ENCODE assay signal across 21 cellular contexts in genomic region chr6:44110005-44110681, GRCh38. TPM values are rescaled to one million over a fixed set of nuclear protein-coding genes. Genes with fewer than 3 reads are reported as not detected.
DNase-seq lines count a peak whose midpoint lies in the region; ATAC-seq and TF ChIP-seq lines count a peak whose summit lies in the region.
"Had no signal": no experiment of that assay in that cellular context is flagged by ENCODE, and none has a peak within 500 bp of the region (broad histone marks: within the 10 kb centered on the region; RNA-seq: fewer than 3 reads in every experiment).

No MANE protein-coding gene starts in this region.

- H3K4me3 Mint-ChIP-seq in activated CD8-positive, alpha-beta memory T cell treated with anti-CD3 and anti-CD28 coated beads, Interleukin-2, amount 10 ng/mL, durations not matched to agents 7 days and 5 days = no peak overlapping the region
- H3K4me3 Mint-ChIP-seq in activated T-helper 17 cell treated with anti-CD3 and anti-CD28 coated beads, Interleukin-2, amount 50 U/mL, for 72 hours = no peak overlapping the region
- H3K4me3 Mint-ChIP-seq: stimulated activated naive CD8-positive, alpha-beta T cell treated with anti-CD3 and anti-CD28 coated beads, Interleukin-15, Interleukin-2, amounts not matched to agents 100 ng/mL and 50 ng/mL, for 24 hours had no signal

- TF ChIP-seq POLR2A in gastrocnemius medialis (IDR thresholded peaks at IDR 0.05) = peak; percentile 45 to 65

- peaks cover 0 to 26% of the 10 kb centered on the region in 2 donors for H3K36me3 ChIP-seq in gastrocnemius medialis

- CTCF ChIA-PET in activated CD8-positive, alpha-beta memory T cell treated with anti-CD3 and anti-CD28 coated beads, Interleukin-2, amount 10 ng/mL, durations not matched to agents 7 days and 5 days (lab: Charles Lee) = interaction anchor here (1.6 to 2.4 kb wide), 3 partner anchors 12 to 41 kb away, joined by 6 to 13 read pairs (median 8); no protein-coding TSS in a partner anchor

- intact Hi-C loops in gastrocnemius medialis (cut with DNase I; ENCODE audit: low total_unique reads) = loop anchor here (1.0 kb wide), 1 partner anchor 17 kb away; the partner anchor contains the start of genes MRPL14 and TMEM63B

- in situ Hi-C loops in gastrocnemius medialis (cut with MboI; ENCODE audit: low sequenced_read_pairs in 4 of 4) = loop anchor here in 1 of 4 donors (25.0 kb wide), 1 partner anchor 127 kb away; the partner anchor contains the start of gene HSP90AB1

- H3K36me3 Mint-ChIP-seq in activated CD8-positive, alpha-beta memory T cell treated with anti-CD3 and anti-CD28 coated beads, Interleukin-2, amount 10 ng/mL, durations not matched to agents 7 days and 5 days = peaks cover 10% of the 10 kb centered on the region
- H3K36me3 Mint-ChIP-seq in activated T-helper 17 cell treated with anti-CD3 and anti-CD28 coated beads, Interleukin-2, amount 50 U/mL, for 72 hours (ENCODE audit: low read depth) = peaks cover 94% of the 10 kb centered on the region

- peak overlapping the region; percentile 31 for H3K27ac Mint-ChIP-seq in activated CD8-positive, alpha-beta memory T cell treated with anti-CD3 and anti-CD28 coated beads, Interleukin-2, amount 10 ng/mL, durations not matched to agents 7 days and 5 days
- H3K27ac Mint-ChIP-seq in activated T-helper 17 cell treated with anti-CD3 and anti-CD28 coated beads, Interleukin-2, amount 50 U/mL, for 72 hours = peak overlapping the region; percentile 32
- H3K27ac Mint-ChIP-seq: stimulated activated naive CD8-positive, alpha-beta T cell treated with anti-CD3 and anti-CD28 coated beads, Interleukin-15, Interleukin-2, amounts not matched to agents 100 ng/mL and 50 ng/mL, for 24 hours had no signal

- no peak for ATAC-seq in activated CD8-positive, alpha-beta memory T cell treated with anti-CD3 and anti-CD28 coated beads, Interleukin-2, amount 10 ng/mL, durations not matched to agents 7 days and 5 days
- no peak for ATAC-seq in activated T-helper 17 cell treated with anti-CD3 and anti-CD28 coated beads, Interleukin-2, amount 50 U/mL, for 72 hours (replicated peaks)
- ATAC-seq in left lobe of liver (peak; percentile 46), gastrocnemius medialis (peak; percentile 84)
- ATAC-seq: left lung, Panc1, SK-N-SH treated with all-trans-retinoic acid at 6 μM for 48 hours had no signal

- peak overlapping the region; percentile 88 to 100 (median 95) for H3K27ac ChIP-seq in gastrocnemius medialis
- H3K27ac ChIP-seq: C4-2B had no signal

- TF ChIP-seq CTCF in gastrocnemius medialis (IDR thresholded peaks at IDR 0.05 in 4 of 5, conservative IDR thresholded peaks at IDR 0.05 in 1 of 5) = no peak

- no peaks in the 10 kb centered on the region for H3K27me3 Mint-ChIP-seq in activated CD8-positive, alpha-beta memory T cell treated with anti-CD3 and anti-CD28 coated beads, Interleukin-2, amount 10 ng/mL, durations not matched to agents 7 days and 5 days
- no peaks in the 10 kb centered on the region for H3K27me3 Mint-ChIP-seq in activated T-helper 17 cell treated with anti-CD3 and anti-CD28 coated beads, Interleukin-2, amount 50 U/mL, for 72 hours
- H3K27me3 Mint-ChIP-seq: stimulated activated naive CD8-positive, alpha-beta T cell treated with anti-CD3 and anti-CD28 coated beads, Interleukin-15, Interleukin-2, amounts not matched to agents 100 ng/mL and 50 ng/mL, for 24 hours had no signal

- H3K9me3 ChIP-seq in gastrocnemius medialis = no peaks in the 10 kb centered on the region
- H3K9me3 ChIP-seq: left lung had no signal

- H3K4me1 Mint-ChIP-seq in activated CD8-positive, alpha-beta memory T cell treated with anti-CD3 and anti-CD28 coated beads, Interleukin-2, amount 10 ng/mL, durations not matched to agents 7 days and 5 days = peaks cover 15% of the 10 kb centered on the region
- peaks cover 13% of the 10 kb centered on the region for H3K4me1 Mint-ChIP-seq in activated T-helper 17 cell treated with anti-CD3 and anti-CD28 coated beads, Interleukin-2, amount 50 U/mL, for 72 hours

- H3K9me3 Mint-ChIP-seq in activated CD8-positive, alpha-beta memory T cell treated with anti-CD3 and anti-CD28 coated beads, Interleukin-2, amount 10 ng/mL, durations not matched to agents 7 days and 5 days (ENCODE audit: low read depth) = no peaks in the 10 kb centered on the region
- no peaks in the 10 kb centered on the region for H3K9me3 Mint-ChIP-seq in activated T-helper 17 cell treated with anti-CD3 and anti-CD28 coated beads, Interleukin-2, amount 50 U/mL, for 72 hours
- H3K9me3 Mint-ChIP-seq: stimulated activated naive CD8-positive, alpha-beta T cell treated with anti-CD3 and anti-CD28 coated beads, Interleukin-15, Interleukin-2, amounts not matched to agents 100 ng/mL and 50 ng/mL, for 24 hours had no signal

- H3K4me1 ChIP-seq in gastrocnemius medialis = peaks cover 75 to 82% of the 10 kb centered on the region in 2 donors

- DNase-seq in activated CD8-positive, alpha-beta memory T cell treated with anti-CD3 and anti-CD28 coated beads, Interleukin-2, amount 10 ng/mL, durations not matched to agents 7 days and 5 days = no peak
- no peak for DNase-seq in activated CD8-positive, alpha-beta memory T cell treated with anti-CD3 and anti-CD28 coated beads, Interleukin-2, amount 50 U/mL, for 4 hours
- DNase-seq in left lobe of liver (ENCODE audit: low spot score) (no peak), gastrocnemius medialis (peak; percentile 52 to 80), SW480 (ENCODE audit: low spot score) (no peak)
- no peak for DNase-seq in activated effector memory CD4-positive, alpha-beta T cell treated with Interleukin-2 at 50 U/mL for 16 hours
- no peak for DNase-seq in activated CD4-positive, CD25-positive, alpha-beta regulatory T cell (lab: John Stamatoyannopoulos, UW)
- DNase-seq: activated CD4-positive, alpha-beta T cell treated with anti-CD3 and anti-CD28 coated beads, Interleukin-2, amount 50 U/mL, for 48 hours; activated effector memory CD4-positive, alpha-beta T cell treated with anti-CD3 and anti-CD28 coated beads, Interleukin-2, amount 50 U/mL, for 16 hours; GOT3; KG1; left lung; NCI-H1092 treated with DMSO at 0.1 percent for 48 hours; NCI-H2107; NCI-H774 had no signal

- H3K27me3 ChIP-seq in gastrocnemius medialis = no peaks in the 10 kb centered on the region
- H3K27me3 ChIP-seq: left lung had no signal

- peak overlapping the region in 3 of 4 donors; percentile 2 to 26 (median 26) for H3K4me3 ChIP-seq in gastrocnemius medialis
- H3K4me3 ChIP-seq: left lung had no signal

RNA-seq across cellular contexts. Expression of gene MRPL14, which starts 17.1 kb away (rescaled TPM):
- total RNA-seq in activated CD8-positive, alpha-beta memory T cell treated with anti-CD3 and anti-CD28 coated beads, Interleukin-2, amount 10 ng/mL, durations not matched to agents 7 days and 5 days = 10 to 100 TPM; 45.8 to 47.5 TPM
- total RNA-seq in activated T-helper 17 cell treated with anti-CD3 and anti-CD28 coated beads, Interleukin-2, amount 50 U/mL, for 72 hours = 10 to 100 TPM; 29.3 to 54.0 TPM
- total RNA-seq in left lobe of liver (35.3 TPM), gastrocnemius medialis (100 to 1,000 TPM; 100 to 180 (median 152) TPM)

RNA-seq across cellular contexts. Expression of gene TMEM63B, which starts 17.2 kb away (rescaled TPM):
- 10 to 100 TPM; 11.1 to 11.6 TPM for total RNA-seq in activated CD8-positive, alpha-beta memory T cell treated with anti-CD3 and anti-CD28 coated beads, Interleukin-2, amount 10 ng/mL, durations not matched to agents 7 days and 5 days
- 10 to 100 TPM; 12.1 to 21.4 TPM for total RNA-seq in activated T-helper 17 cell treated with anti-CD3 and anti-CD28 coated beads, Interleukin-2, amount 50 U/mL, for 72 hours
- total RNA-seq in left lobe of liver = 38.0 TPM
- 10 to 100 TPM; 27.2 to 71.9 (median 43.7) TPM for total RNA-seq in gastrocnemius medialis

RNA-seq across cellular contexts. Expression of gene CAPN11, which starts 48.5 kb away (rescaled TPM):
- not detected for total RNA-seq in activated CD8-positive, alpha-beta memory T cell treated with anti-CD3 and anti-CD28 coated beads, Interleukin-2, amount 10 ng/mL, durations not matched to agents 7 days and 5 days
- 1 to 10 TPM in 1 of 2 donors, not detected in 1; 1.1 TPM for total RNA-seq in activated T-helper 17 cell treated with anti-CD3 and anti-CD28 coated beads, Interleukin-2, amount 50 U/mL, for 72 hours
- total RNA-seq in left lobe of liver (0.18 TPM), gastrocnemius medialis (under 1 TPM in 1 of 4 donors, not detected in 3; 0.42 TPM)
- total RNA-seq: cerebellum had no signal

Comparison
In these comparisons a context has a peak if more than half of its experiments do, and no peak if none do; other contexts are left out.
1. ATAC-seq: peak in left lobe of liver (single experiment) and gastrocnemius medialis (2 of 2); none in activated CD8-positive, alpha-beta memory T cell treated with anti-CD3 and anti-CD28 coated beads, Interleukin-2, amount 10 ng/mL, durations not matched to agents 7 days and 5 days (single experiment) and activated T-helper 17 cell treated with anti-CD3 and anti-CD28 coated beads, Interleukin-2, amount 50 U/mL, for 72 hours (single experiment).
2. DNase-seq: peak in gastrocnemius medialis (2 of 2); none in activated CD8-positive, alpha-beta memory T cell treated with anti-CD3 and anti-CD28 coated beads, Interleukin-2, amount 10 ng/mL, durations not matched to agents 7 days and 5 days (single experiment), activated CD8-positive, alpha-beta memory T cell treated with anti-CD3 and anti-CD28 coated beads, Interleukin-2, amount 50 U/mL, for 4 hours (single experiment), left lobe of liver (single experiment), SW480 (single experiment), activated effector memory CD4-positive, alpha-beta T cell treated with Interleukin-2 at 50 U/mL for 16 hours (single experiment) and activated CD4-positive, CD25-positive, alpha-beta regulatory T cell (0 of 4).